24 cellular contexts compared by ENCODE assay signal in the genomic region with DNA sequence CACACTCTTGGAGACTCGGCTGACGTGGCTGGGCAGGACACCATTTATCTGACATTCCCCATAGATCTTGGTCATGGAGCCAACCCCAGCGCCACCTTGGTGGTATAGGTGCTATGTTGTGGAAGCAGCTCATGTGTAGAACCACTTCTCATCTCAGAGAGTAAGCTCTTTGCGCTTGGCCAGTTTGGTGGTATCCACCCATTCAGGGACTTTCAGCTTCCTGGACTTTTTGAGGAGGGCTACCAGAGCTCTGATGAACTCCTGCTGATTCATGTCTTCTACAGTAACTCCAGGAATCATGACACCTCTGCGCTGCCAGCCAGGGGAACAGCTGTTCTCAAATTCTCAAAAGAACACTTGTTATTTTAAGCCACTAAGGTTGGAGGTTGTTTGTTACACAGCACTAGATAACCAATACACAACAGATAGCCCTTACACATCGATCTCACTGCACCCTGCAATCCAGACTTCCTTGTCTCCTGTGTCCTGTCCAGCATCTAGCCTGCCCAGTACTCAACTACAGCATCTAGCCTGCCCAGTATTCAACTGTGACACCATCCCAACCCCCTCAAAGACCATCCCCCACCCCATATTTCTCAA.
DNase-seq lines count a peak whose midpoint lies in the region; ATAC-seq, FAIRE-seq and TF ChIP-seq lines count a peak whose summit lies in the region.
"Had no signal": no experiment of that assay in that cellular context is flagged by ENCODE, and none has a peak within 500 bp of the region (broad histone marks: within the 10 kb centered on the region; RNA-seq: fewer than 3 reads in every experiment).

No MANE protein-coding gene starts in this region.

- H3K14ac ChIP-seq in neuronal stem cell (ENCODE audit: low read length), result no peak overlapping the region

- in situ Hi-C loops in HepG2 (cut with HindIII; ENCODE audit: extremely low pct_ligation_motif_present, low pct_unique_long_range_greater_than_20kb), result no loop called here

- H2BK12ac ChIP-seq in neuronal stem cell (ENCODE audit: low read length), result no peak overlapping the region

- H3K36me3 ChIP-seq in HepG2 (replicated peaks in 1 of 2; ENCODE audit: control insufficient read depth in 1 of 2, insufficient read depth in 2 of 2, low read length in 2 of 2), result no peaks in the 10 kb centered on the region
- no peaks in the 10 kb centered on the region for H3K36me3 ChIP-seq in right lobe of liver
- no peaks in the 10 kb centered on the region for H3K36me3 ChIP-seq in KOPT-K1 (ENCODE audit: insufficient read depth, low read length)
- H3K36me3 ChIP-seq in esophagus muscularis mucosa, result no peaks in the 10 kb centered on the region
- H3K36me3 ChIP-seq in neuronal stem cell (replicated peaks in 1 of 2; ENCODE audit: control insufficient read depth in 2 of 2, insufficient read depth in 2 of 2, low read length in 2 of 2), result no peaks in the 10 kb centered on the region

- no peaks in the 10 kb centered on the region for H3K9me3 Mint-ChIP-seq in type B pancreatic cell

- H2BK5ac ChIP-seq in neuronal stem cell (ENCODE audit: low read length), result no peak overlapping the region

- no peak overlapping the region for H2AK5ac ChIP-seq in neuronal stem cell (ENCODE audit: low read depth, low read length)

- H3K27me3 ChIP-seq in HepG2 (ENCODE audit: control insufficient read depth in 1 of 2, insufficient read depth in 2 of 2, low read length in 2 of 2) (no peaks in the 10 kb centered on the region), right lobe of liver (no peaks in the 10 kb centered on the region), esophagus muscularis mucosa (no peaks in the 10 kb centered on the region), neuronal stem cell (ENCODE audit: control insufficient read depth in 3 of 3, insufficient read depth in 3 of 3, low read depth in 1 of 3, low read length in 3 of 3) (no peaks in the 10 kb centered on the region)

- H3K4me3 ChIP-seq in HepG2 (replicated peaks in 1 of 3; ENCODE audit: insufficient read depth in 1 of 3, low read depth in 2 of 3, low read length in 3 of 3), result no peak overlapping the region
- H3K4me3 ChIP-seq in right lobe of liver, result no peak overlapping the region
- H3K4me3 ChIP-seq in esophagus muscularis mucosa, result no peak overlapping the region
- no peak overlapping the region for H3K4me3 ChIP-seq in neuronal stem cell (ENCODE audit: low read length in 2 of 2)
- H3K4me3 ChIP-seq: A549, GM23248 had no signal

- no TSS peak for BruUV-seq in HepG2 (replicated peaks; lab: Mats Ljungman, UMichigan)

- no peak overlapping the region for H3K27ac Mint-ChIP-seq in type B pancreatic cell

- POLR2A ChIA-PET in HepG2 (lab: Yijun Ruan, JAX), result no interaction called here

- H2BK15ac ChIP-seq in neuronal stem cell (ENCODE audit: low read length), result no peak overlapping the region

- H3K27me3 Mint-ChIP-seq in type B pancreatic cell, result no peaks in the 10 kb centered on the region

- no peak for ATAC-seq in HepG2
- ATAC-seq in right lobe of liver, result no peak
- no peak for ATAC-seq in GM19023 (IDR thresholded peaks at IDR 0.05; ENCODE audit: unreplicated experiment)
- ATAC-seq: A549 had no signal

- H4K8ac ChIP-seq in neuronal stem cell (ENCODE audit: low read depth, low read length), result no peak overlapping the region

- H3K18ac ChIP-seq in neuronal stem cell (ENCODE audit: low read length), result no peak overlapping the region

- H3K27ac ChIP-seq in HepG2 (ENCODE audit: extremely low read length, insufficient read depth, low read length) (peak overlapping the region; percentile 20), right lobe of liver (no peak overlapping the region), KOPT-K1 (ENCODE audit: low read depth, low read length, poor library complexity, severe bottlenecking) (peak overlapping the region; percentile 81), esophagus muscularis mucosa (replicated peaks in 1 of 4) (no peak overlapping the region), neuronal stem cell (replicated peaks; ENCODE audit: low read length) (no peak overlapping the region)
- H3K27ac ChIP-seq: A549, GM23248, KMS-11, RWPE1 had no signal

- TF ChIP-seq CTCF in HepG2 (CRISPR knock-in tag; IDR thresholded peaks at IDR 0.05), result no peak
- TF ChIP-seq CTCF in right lobe of liver (IDR thresholded peaks at IDR 0.05), result no peak
- no peak for TF ChIP-seq CTCF in esophagus muscularis mucosa (IDR thresholded peaks at IDR 0.05)
- no peak for TF ChIP-seq CTCF in type B pancreatic cell (conservative IDR thresholded peaks at IDR 0.05)

- H2AFZ ChIP-seq in HepG2 (ENCODE audit: low read length), result no peak overlapping the region
- H2AFZ ChIP-seq in neuronal stem cell (ENCODE audit: low read length), result no peak overlapping the region
- H2AFZ ChIP-seq: GM23248 had no signal

- CTCF ChIA-PET in HepG2 (lab: Yijun Ruan, JAX; ENCODE audit: low intra/inter-chr PET ratio, low total read pairs), result no interaction called here

- H3K4me1 Mint-ChIP-seq in type B pancreatic cell (ENCODE audit: unreplicated experiment), result peaks cover 14% of the 10 kb centered on the region

- no peak overlapping the region for H4K91ac ChIP-seq in neuronal stem cell (ENCODE audit: low read depth, low read length, poor library complexity)

- TF ChIP-seq RAD21 in HepG2 (CRISPR knock-in tag; IDR thresholded peaks at IDR 0.05), result no peak

- H3K79me2 ChIP-seq in HepG2 (ENCODE audit: insufficient read depth, low read length), result no peaks in the 10 kb centered on the region

- H3K4me3 Mint-ChIP-seq in type B pancreatic cell, result no peak overlapping the region

- H3K4me2 ChIP-seq in HepG2 (ENCODE audit: low read depth, low read length) (no peak overlapping the region), neuronal stem cell (ENCODE audit: insufficient read depth, low read length, poor library complexity, severe bottlenecking) (no peak overlapping the region)
- H3K4me2 ChIP-seq: A549, KMS-11 had no signal

- FAIRE-seq in HepG2 (lab: Jason Lieb, UNC), result no peak
- FAIRE-seq: A549 had no signal

- H3K23ac ChIP-seq in neuronal stem cell (ENCODE audit: low read depth, low read length, poor library complexity), result no peak overlapping the region

- no peaks in the 10 kb centered on the region for H4K20me1 ChIP-seq in HepG2 (ENCODE audit: insufficient read depth, low read length)

- no peaks in the 10 kb centered on the region for H3K79me1 ChIP-seq in neuronal stem cell (ENCODE audit: low read depth, low read length)

- 0 out of 2 replicates have a peak, but pooled peaks cover 4% of the 10 kb centered on the region for H3K9me3 ChIP-seq in HepG2 (ENCODE audit: low read length)
- H3K9me3 ChIP-seq in right lobe of liver, result no peaks in the 10 kb centered on the region
- H3K9me3 ChIP-seq in KOPT-K1 (ENCODE audit: insufficient read depth, low read length, poor library complexity, severe bottlenecking), result peaks cover 8% of the 10 kb centered on the region
- no peaks in the 10 kb centered on the region for H3K9me3 ChIP-seq in esophagus muscularis mucosa
- H3K9me3 ChIP-seq in neuronal stem cell (replicated peaks in 1 of 2; ENCODE audit: control insufficient read depth in 2 of 2, insufficient read depth in 1 of 2, low read depth in 1 of 2, low read length in 2 of 2), result no peaks in the 10 kb centered on the region
- H3K9me3 ChIP-seq: A549 had no signal

- DNase-seq in HepG2 (ENCODE audit: low spot score) (no peak), right lobe of liver (no peak), esophagus muscularis mucosa (ENCODE audit: extremely low spot score) (peak; percentile 70), type B pancreatic cell (ENCODE audit: extremely low spot score, unreplicated experiment) (peak; percentile 22), DMS153 treated with DMSO at 0.1 percent for 48 hours (lab: John Stamatoyannopoulos, UW; ENCODE audit: unreplicated experiment) (no peak), neuronal stem cell (ENCODE audit: low spot score) (no peak)
- DNase-seq: AML-193, C1 segment of cervical spinal cord, DMS153, GM23248, H7, IMR-90, NCI-H1092, NCI-H1417 treated with DMSO at 0.1 percent for 48 hours, NCI-H1694 treated with DMSO at 0.1 percent for 48 hours, NCI-H2081, NCI-H2227 treated with DMSO at 0.1 percent for 48 hours, NCI-H510A, SHP77 had no signal

- H3K4me1 ChIP-seq in HepG2 (ENCODE audit: insufficient read depth, low read length) (peaks cover 96% of the 10 kb centered on the region), right lobe of liver (peaks cover 0 to 24% (median 8%) of the 10 kb centered on the region in 4 donors), esophagus muscularis mucosa (peaks cover 0 to 7% (median 0%) of the 10 kb centered on the region in 4 donors), neuronal stem cell (ENCODE audit: control insufficient read depth in 2 of 2, insufficient read depth in 1 of 2, low read depth in 1 of 2, low read length in 2 of 2) (peaks cover 2 to 9% of the 10 kb centered on the region in 2 donors)
- H3K4me1 ChIP-seq: A549 had no signal

- no peak overlapping the region for H3K4ac ChIP-seq in neuronal stem cell (ENCODE audit: low read length)

- no peak overlapping the region for H3K9ac ChIP-seq in HepG2 (ENCODE audit: insufficient read depth, low read depth, low read length)
- no peak overlapping the region for H3K9ac ChIP-seq in neuronal stem cell (ENCODE audit: low read depth, low read length, poor library complexity)
- H3K9ac ChIP-seq: GM23248, KMS-11 had no signal

- TF ChIP-seq POLR2A in HepG2 (IDR thresholded peaks at IDR 0.05; ENCODE audit: insufficient read depth in 1 of 2, low read depth in 2 of 2, low read length in 2 of 2) (no peak), right lobe of liver (IDR thresholded peaks at IDR 0.05) (no peak), esophagus muscularis mucosa (IDR thresholded peaks at IDR 0.05; ENCODE audit: low read depth) (no peak)

- H3K36me3 Mint-ChIP-seq in type B pancreatic cell, result no peaks in the 10 kb centered on the region

- WGBS in HepG2 (ENCODE audit: low lambda C conversion rate), result 96% methylated on average over 6 of the region's 6 CpGs
- 86% methylated on average over 6 of the region's 6 CpGs for WGBS in right lobe of liver (ENCODE audit: insufficient coverage, low coverage, low lambda C conversion rate, missing lambda C conversion rate)
- WGBS in esophagus muscularis mucosa, result 91% methylated on average over 5 of the region's 6 CpGs
- no CpG with 5 or more reads among the region's 6 CpGs for WGBS in neuronal stem cell (ENCODE audit: extremely low coverage in 2 of 2, insufficient read length in 2 of 2, insufficient replicate concordance in 1 of 2), 2 donors

- intact Hi-C loops in HepG2 (cut with micrococcal nuclease; ENCODE audit: unreplicated experiment), result loop anchor here (10.0 kb wide), 1 partner anchor 92 kb away; no protein-coding TSS in a partner anchor
- intact Hi-C loops in right lobe of liver (cut with DNase I), result no loop called here
- intact Hi-C loops in esophagus muscularis mucosa (cut with DNase I), result no loop called here

- no peak for TF ChIP-seq EP300 in HepG2 (IDR thresholded peaks at IDR 0.05; ENCODE audit: low read depth in 2 of 2, low read length in 2 of 2)
- no peak for TF ChIP-seq EP300 in HepG2 (CRISPR knock-in tag; IDR thresholded peaks at IDR 0.05; ENCODE audit: borderline replicate concordance)
- no peak for TF ChIP-seq EP300 in esophagus muscularis mucosa (IDR thresholded peaks at IDR 0.05)

- H2BK120ac ChIP-seq in neuronal stem cell (ENCODE audit: low read depth, low read length), result no peak overlapping the region

TF ChIP-seq in HepG2, 621 proteins besides CTCF, POLR2A, EP300 and RAD21 (continues in another document):
- TF ChIP-seq SOX5 (CRISPR knock-in tag; IDR thresholded peaks at IDR 0.05; ENCODE audit: borderline replicate concordance) (no peak), MXI1 (IDR thresholded peaks at IDR 0.05; ENCODE audit: borderline replicate concordance, low read depth, low read length) (no peak)

Comparison
In these comparisons a context has a peak if more than half of its experiments do, and no peak if none do; other contexts are left out.
1. H3K27ac ChIP-seq: peak in HepG2 (single experiment) and KOPT-K1 (single experiment); none in right lobe of liver (0 of 3), esophagus muscularis mucosa (0 of 4) and neuronal stem cell (single experiment).
2. DNase-seq: peak in esophagus muscularis mucosa (single experiment) and type B pancreatic cell (single experiment); none in HepG2 (single experiment), right lobe of liver (0 of 3), DMS153 treated with DMSO at 0.1 percent for 48 hours (single experiment) and neuronal stem cell (single experiment).